Comparison of ENCODE assay signal across 1 cellular context in genomic region chr10:52409928-52410327, GRCh38.
TF ChIP-seq lines count a peak whose summit lies in the region.

No MANE protein-coding gene starts in this region.

TF ChIP-seq in SK-N-SH, 30 proteins besides CTCF, POLR2A, EP300 and RAD21 (continued from another document):
- TF ChIP-seq IRF3 (IDR thresholded peaks at IDR 0.05; ENCODE audit: low read depth, low read length) (no peak), MEF2A (IDR thresholded peaks at IDR 0.05; ENCODE audit: borderline replicate concordance, low read depth) (no peak), TCF12 (IDR thresholded peaks at IDR 0.05) (no peak), YY1 (IDR thresholded peaks at IDR 0.05; ENCODE audit: low read depth) (no peak), TEAD4 (IDR thresholded peaks at IDR 0.05; ENCODE audit: borderline replicate concordance, insufficient read depth) (no peak), RXRA (IDR thresholded peaks at IDR 0.05; ENCODE audit: borderline replicate concordance, low read depth) (no peak), POLR2AphosphoS5 (IDR thresholded peaks at IDR 0.05; ENCODE audit: low read depth, low read length) (no peak), GATA2 (CRISPR knock-in tag; IDR thresholded peaks at IDR 0.05) (no peak)
